Comparison of ENCODE assay signal across 1 cellular context in the genomic region with DNA sequence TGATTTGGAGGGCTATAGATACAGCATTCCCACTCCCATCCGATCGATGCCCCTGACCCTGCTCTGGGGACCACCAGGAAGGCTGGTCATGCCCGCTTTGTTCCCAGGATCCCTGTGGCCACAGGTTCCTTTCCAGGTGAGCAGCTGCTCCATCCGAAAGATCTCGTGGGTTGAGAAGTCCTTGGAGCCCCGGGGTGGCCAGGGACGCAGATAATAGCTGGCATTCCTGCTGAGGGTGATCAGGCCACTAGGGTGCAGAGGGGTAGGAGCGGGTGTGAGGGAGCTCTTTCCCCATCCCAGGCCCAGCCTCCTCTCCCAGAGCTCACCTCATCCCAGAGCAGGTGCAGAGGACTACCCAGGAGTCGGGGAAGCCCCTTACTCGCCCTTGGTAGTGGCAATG.
TF ChIP-seq lines count a peak whose summit lies in the region.

No MANE protein-coding gene starts in this region.

TF ChIP-seq in A549, 52 proteins besides CTCF, POLR2A, EP300 and RAD21:
- TF ChIP-seq KDM5A (IDR thresholded peaks at IDR 0.05): no peak
